24 cellular contexts compared by ENCODE assay signal in genomic region chr6:14807130-14807529, GRCh38.
"Had no signal": no experiment of that assay in that cellular context is flagged by ENCODE, and none has a peak within 500 bp of the region (broad histone marks: within the 10 kb centered on the region; RNA-seq: fewer than 3 reads in every experiment).

No MANE protein-coding gene starts in this region.

- H3K4me1 Mint-ChIP-seq: memory B cell had no signal

- H3K9me3 ChIP-seq: colonic mucosa, prostate gland, right atrium auricular region, sigmoid colon, thoracic aorta, tibial nerve, upper lobe of left lung had no signal

- H3K4me1 ChIP-seq: neural progenitor cell, prostate gland had no signal

- H3K27me3 ChIP-seq: colonic mucosa, neural progenitor cell, right atrium auricular region, sigmoid colon, spleen, tibial nerve, upper lobe of left lung had no signal

- FAIRE-seq: endothelial cell of umbilical vein, frontal cortex, kidney, urothelium cell line had no signal

- H2AFZ ChIP-seq: neural progenitor cell had no signal

- ATAC-seq: left lobe of liver; mucosa of descending colon; natural killer cell treated with Interleukin-12 subunit alpha and Interleukin-12 subunit beta and Interleukin-15 and Interleukin-18, amount 100 ng/mL, for 72 hours; stimulated activated naive B cell treated with anti-CD40 and anti-IgM and Interleukin-4, amounts not matched to agents 10 μg/mL and 1 μg/mL and 100 μg/mL, for 72 hours had no signal

- H3K4me3 ChIP-seq: colonic mucosa, lung, mucosa of descending colon, neural progenitor cell, prostate gland, right atrium auricular region, sigmoid colon, spleen, thoracic aorta, tibial nerve, upper lobe of left lung had no signal

- H3K4me2 ChIP-seq: neural progenitor cell had no signal

- H3K36me3 Mint-ChIP-seq: natural killer cell treated with Interleukin-12 subunit alpha and Interleukin-12 subunit beta and Interleukin-15 and Interleukin-18, amount 100 ng/mL, for 72 hours had no signal

- H3K36me3 ChIP-seq: colonic mucosa, neural progenitor cell, prostate gland, right atrium auricular region, sigmoid colon, spleen, thoracic aorta, tibial nerve, upper lobe of left lung had no signal

- H3K27ac Mint-ChIP-seq: dendritic cell treated with granulocyte-macrophage colony-stimulating factor and Interleukin-4, amounts not matched to agents 40 ng/mL and 50 ng/mL, for 4 days; memory B cell; natural killer cell treated with Interleukin-12 subunit alpha and Interleukin-12 subunit beta and Interleukin-15 and Interleukin-18, amount 100 ng/mL, for 72 hours; stimulated activated naive CD8-positive, alpha-beta T cell treated with anti-CD3 and anti-CD28 coated beads, Interleukin-15, Interleukin-2, amounts not matched to agents 100 ng/mL and 50 ng/mL, for 24 hours had no signal

- H3K4me3 Mint-ChIP-seq: dendritic cell treated with granulocyte-macrophage colony-stimulating factor and Interleukin-4, amounts not matched to agents 40 ng/mL and 50 ng/mL, for 4 days; memory B cell; naive B cell; natural killer cell treated with Interleukin-12 subunit alpha and Interleukin-12 subunit beta and Interleukin-15 and Interleukin-18, amount 100 ng/mL, for 72 hours; neural progenitor cell; stimulated activated naive B cell treated with anti-CD40 and anti-IgM and Interleukin-4, amounts not matched to agents 10 μg/mL and 1 μg/mL and 100 μg/mL, for 72 hours; stimulated activated naive CD8-positive, alpha-beta T cell treated with anti-CD3 and anti-CD28 coated beads, Interleukin-15, Interleukin-2, amounts not matched to agents 100 ng/mL and 50 ng/mL, for 24 hours had no signal

- H3K27ac ChIP-seq: colonic mucosa, neural progenitor cell, prostate gland, right atrium auricular region, sigmoid colon, spleen, thoracic aorta, tibial nerve, upper lobe of left lung had no signal

- DNase-seq: colonic mucosa; effector memory CD4-positive, alpha-beta T cell; kidney; mucosa of descending colon; naive B cell; sigmoid colon; spleen; stimulated activated CD4-positive, alpha-beta T cell treated with anti-CD3 and anti-CD28 coated beads, Interleukin-4, amount 100 ng/mL, for 4 hours; stimulated activated naive B cell treated with anti-CD40 and anti-IgM and Interleukin-4, amounts not matched to agents 10 μg/mL and 1 μg/mL and 100 μg/mL, for 72 hours; upper lobe of left lung had no signal

- H3K9me3 Mint-ChIP-seq: natural killer cell treated with Interleukin-12 subunit alpha and Interleukin-12 subunit beta and Interleukin-15 and Interleukin-18, amount 100 ng/mL, for 72 hours had no signal

- H3K27me3 Mint-ChIP-seq: naive B cell; natural killer cell treated with Interleukin-12 subunit alpha and Interleukin-12 subunit beta and Interleukin-15 and Interleukin-18, amount 100 ng/mL, for 72 hours; stimulated activated naive B cell treated with anti-CD40 and anti-IgM and Interleukin-4, amounts not matched to agents 10 μg/mL and 1 μg/mL and 100 μg/mL, for 72 hours; stimulated activated naive CD8-positive, alpha-beta T cell treated with anti-CD3 and anti-CD28 coated beads, Interleukin-15, Interleukin-2, amounts not matched to agents 100 ng/mL and 50 ng/mL, for 24 hours had no signal

- H3K9ac ChIP-seq: neural progenitor cell had no signal
